In the genomic region with DNA sequence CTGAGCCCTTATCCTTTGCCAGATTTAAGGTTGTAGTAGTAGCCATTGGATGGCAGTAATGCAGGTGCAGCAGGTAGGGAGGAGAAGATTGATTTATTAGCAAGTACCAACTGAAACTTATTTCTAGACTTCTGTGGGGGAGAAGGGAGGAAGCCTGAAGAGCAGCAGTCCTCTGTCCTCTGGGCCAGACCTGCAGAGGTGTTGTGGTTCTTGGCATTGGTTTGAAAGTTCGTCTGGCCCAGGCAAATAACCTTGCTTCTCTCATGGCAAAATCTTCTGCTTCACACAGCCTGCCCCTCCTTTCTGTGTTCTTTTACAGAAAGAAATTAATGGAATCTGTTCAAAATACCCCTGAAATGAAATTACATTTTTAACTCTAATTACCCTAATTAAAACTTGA, we compare ENCODE assay signal across 17 cellular contexts. TPM values are rescaled to one million over a fixed set of nuclear protein-coding genes. Genes with fewer than 3 reads are reported as not detected.
DNase-seq lines count a peak whose midpoint lies in the region; ATAC-seq and TF ChIP-seq lines count a peak whose summit lies in the region.
"Had no signal": no experiment of that assay in that cellular context is flagged by ENCODE, and none has a peak within 500 bp of the region (broad histone marks: within the 10 kb centered on the region; RNA-seq: fewer than 3 reads in every experiment).

No MANE protein-coding gene starts in this region.

- H3K27me3 ChIP-seq in CD4-positive, CD25-positive, alpha-beta regulatory T cell (ENCODE audit: control insufficient read depth, insufficient read depth, low read length): no peaks in the 10 kb centered on the region
- H3K27me3 ChIP-seq in GM23248 (replicated peaks; ENCODE audit: insufficient read depth): no peaks in the 10 kb centered on the region

- no peak overlapping the region for H3K4me2 ChIP-seq in GM23248 (ENCODE audit: unreplicated experiment)

- H3K4me3 ChIP-seq in CD4-positive, CD25-positive, alpha-beta regulatory T cell (ENCODE audit: low read depth, low read length): no peak overlapping the region
- H3K4me3 ChIP-seq in GM23248: no peak overlapping the region
- H3K4me3 ChIP-seq: K562, thoracic aorta had no signal

- H2AFZ ChIP-seq in GM23248: no peak overlapping the region

- H3K27me3 Mint-ChIP-seq in CD4-positive, CD25-positive, alpha-beta regulatory T cell: no peaks in the 10 kb centered on the region
- H3K27me3 Mint-ChIP-seq in central memory CD8-positive, alpha-beta T cell: no peaks in the 10 kb centered on the region
- H3K27me3 Mint-ChIP-seq in naive thymus-derived CD8-positive, alpha-beta T cell: no peaks in the 10 kb centered on the region

- no peak overlapping the region for H3K27ac ChIP-seq in CD4-positive, CD25-positive, alpha-beta regulatory T cell (ENCODE audit: insufficient read depth, low read length, poor library complexity, severe bottlenecking)
- peak overlapping the region; percentile 44 for H3K27ac ChIP-seq in GM23248

- peaks cover 49% of the 10 kb centered on the region for H3K4me1 ChIP-seq in CD4-positive, CD25-positive, alpha-beta regulatory T cell (ENCODE audit: control insufficient read depth, insufficient read depth, low read length, poor library complexity, severe bottlenecking)
- peaks cover 14% of the 10 kb centered on the region for H3K4me1 ChIP-seq in GM23248 (ENCODE audit: insufficient read depth)

- peaks cover 0 to 2% (median 0%) of the 10 kb centered on the region in 7 donors for H3K9me3 Mint-ChIP-seq in CD4-positive, CD25-positive, alpha-beta regulatory T cell
- H3K9me3 Mint-ChIP-seq in central memory CD8-positive, alpha-beta T cell: no peaks in the 10 kb centered on the region
- H3K9me3 Mint-ChIP-seq in naive thymus-derived CD8-positive, alpha-beta T cell: no peaks in the 10 kb centered on the region

- in situ Hi-C loops in GM23248 (cut with MboI): no loop called here

- H3K9me3 ChIP-seq in CD4-positive, CD25-positive, alpha-beta regulatory T cell (ENCODE audit: control insufficient read depth in 2 of 2, low read length in 2 of 2): no peaks in the 10 kb centered on the region
- H3K9me3 ChIP-seq in GM23248 (ENCODE audit: low read depth): no peaks in the 10 kb centered on the region
- H3K9me3 ChIP-seq: thoracic aorta had no signal

- H3K9ac ChIP-seq in GM23248: no peak overlapping the region

- H3K79me2 ChIP-seq in GM23248 (ENCODE audit: insufficient read depth): peaks cover 93% of the 10 kb centered on the region

- no peak for DNase-seq in CD4-positive, CD25-positive, alpha-beta regulatory T cell
- DNase-seq in GM23248 (no peak), omental fat pad (ENCODE audit: low spot score) (no peak), cortex of kidney (lab: John Stamatoyannopoulos, UW) (no peak), NCI-H2029 treated with DMSO at 0.1 percent for 48 hours (lab: John Stamatoyannopoulos, UW) (no peak)
- DNase-seq in central memory CD8-positive, alpha-beta T cell (ENCODE audit: low spot score in 2 of 2): no peak
- no peak for DNase-seq in naive thymus-derived CD8-positive, alpha-beta T cell
- DNase-seq: activated CD4-positive, alpha-beta T cell treated with anti-CD3 and anti-CD28 coated beads for 48 hours; anterior cingulate cortex; hypothalamus; mesendoderm; NCI-H2081; NCI-H446 treated with DMSO at 0.1 percent for 48 hours; retina had no signal

- H3K9me2 ChIP-seq in GM23248 (ENCODE audit: insufficient read depth): no peaks in the 10 kb centered on the region

- no peaks in the 10 kb centered on the region for H3K36me3 Mint-ChIP-seq in CD4-positive, CD25-positive, alpha-beta regulatory T cell
- peaks cover 12% of the 10 kb centered on the region for H3K36me3 Mint-ChIP-seq in central memory CD8-positive, alpha-beta T cell (ENCODE audit: insufficient read depth)
- peaks cover 0 to 5% (median 4%) of the 10 kb centered on the region in 3 donors for H3K36me3 Mint-ChIP-seq in naive thymus-derived CD8-positive, alpha-beta T cell

- peak overlapping the region in 2 of 4 donors; percentile 4 to 5 for H3K4me3 Mint-ChIP-seq in CD4-positive, CD25-positive, alpha-beta regulatory T cell
- no peak overlapping the region for H3K4me3 Mint-ChIP-seq in central memory CD8-positive, alpha-beta T cell
- H3K4me3 Mint-ChIP-seq in naive thymus-derived CD8-positive, alpha-beta T cell: peak overlapping the region in 1 of 10 donors; percentile 8

- peaks cover 5% of the 10 kb centered on the region for H3K36me3 ChIP-seq in CD4-positive, CD25-positive, alpha-beta regulatory T cell (ENCODE audit: control insufficient read depth, insufficient read depth, low read length)
- H3K36me3 ChIP-seq in GM23248 (ENCODE audit: low read depth): no peaks in the 10 kb centered on the region
- H3K36me3 ChIP-seq: thoracic aorta had no signal

- no peak for ATAC-seq in CD4-positive, CD25-positive, alpha-beta regulatory T cell (ENCODE audit: low read depth in 2 of 2)
- ATAC-seq in central memory CD8-positive, alpha-beta T cell (replicated peaks; ENCODE audit: extremely low read depth, poor library complexity, severe bottlenecking): no peak
- ATAC-seq in naive thymus-derived CD8-positive, alpha-beta T cell: no peak
- ATAC-seq in omental fat pad (ENCODE audit: low FRiP score): no peak
- no peak for ATAC-seq in GM21825 (IDR thresholded peaks at IDR 0.05; ENCODE audit: unreplicated experiment)
- ATAC-seq: K562 had no signal

- peaks cover 43% of the 10 kb centered on the region; the same call in 1 of the 2 replicates for H4K20me1 ChIP-seq in GM23248 (ENCODE audit: insufficient read depth)

- 89 to 93% methylated on average over 1 of the region's 1 CpG for WGBS in GM23248 (ENCODE audit: low coverage in 1 of 2, low lambda C conversion rate in 2 of 2, missing lambda C conversion rate in 2 of 2), 2 experiments

- H3F3A ChIP-seq in GM23248 (ENCODE audit: insufficient read depth): peaks cover 27% of the 10 kb centered on the region

- peak overlapping the region; percentile 16 to 51 (median 48) for H3K27ac Mint-ChIP-seq in CD4-positive, CD25-positive, alpha-beta regulatory T cell
- peak overlapping the region; percentile 1 for H3K27ac Mint-ChIP-seq in central memory CD8-positive, alpha-beta T cell (ENCODE audit: low read depth)
- H3K27ac Mint-ChIP-seq in naive thymus-derived CD8-positive, alpha-beta T cell: peak overlapping the region in 8 of 10 donors; percentile 9 to 78 (median 55)

- no peak for TF ChIP-seq CTCF in omental fat pad (IDR thresholded peaks at IDR 0.05)

- POLR2A ChIA-PET in naive thymus-derived CD8-positive, alpha-beta T cell (lab: Charles Lee): no interaction called here

- H3K4me1 Mint-ChIP-seq in CD4-positive, CD25-positive, alpha-beta regulatory T cell: peaks cover 44 to 89% (median 79%) of the 10 kb centered on the region in 4 donors
- peaks cover 91% of the 10 kb centered on the region for H3K4me1 Mint-ChIP-seq in central memory CD8-positive, alpha-beta T cell
- H3K4me1 Mint-ChIP-seq in naive thymus-derived CD8-positive, alpha-beta T cell: peaks cover 53 to 94% (median 89%) of the 10 kb centered on the region in 4 donors

RNA-seq across cellular contexts. Expression of a gene that starts 24.5 kb away (rescaled TPM):
- total RNA-seq in CD4-positive, CD25-positive, alpha-beta regulatory T cell: 170 TPM
- 100 to 1,000 TPM; 160 to 216 (median 194) TPM for polyA plus RNA-seq in CD4-positive, CD25-positive, alpha-beta regulatory T cell
- 65.4 and 66.3 TPM in 2 replicates for total RNA-seq in GM23248 (2014; rRNA removed; shearing (Covaris generic))
- 107 and 113 TPM in 2 replicates for polyA plus RNA-seq in GM23248 (2016; fragmentation: Nextera tagmentation; extraction: Ambion mirVana)
- 100 to 1,000 TPM; 105 to 112 TPM for total RNA-seq in naive thymus-derived CD8-positive, alpha-beta T cell
- 100 to 1,000 TPM; 175 to 211 (median 181) TPM for polyA plus RNA-seq in naive thymus-derived CD8-positive, alpha-beta T cell
- total RNA-seq in omental fat pad: 10 to 100 TPM; 66.4 to 95.4 (median 80.5) TPM

Comparison
In these comparisons a context has a peak if more than half of its experiments do, and no peak if none do; other contexts are left out.
1. H3K27ac Mint-ChIP-seq: peak in every context shown above with its lines; median percentile 55 in naive thymus-derived CD8-positive, alpha-beta T cell; 48 in CD4-positive, CD25-positive, alpha-beta regulatory T cell; 1 in central memory CD8-positive, alpha-beta T cell.